In the genomic region with DNA sequence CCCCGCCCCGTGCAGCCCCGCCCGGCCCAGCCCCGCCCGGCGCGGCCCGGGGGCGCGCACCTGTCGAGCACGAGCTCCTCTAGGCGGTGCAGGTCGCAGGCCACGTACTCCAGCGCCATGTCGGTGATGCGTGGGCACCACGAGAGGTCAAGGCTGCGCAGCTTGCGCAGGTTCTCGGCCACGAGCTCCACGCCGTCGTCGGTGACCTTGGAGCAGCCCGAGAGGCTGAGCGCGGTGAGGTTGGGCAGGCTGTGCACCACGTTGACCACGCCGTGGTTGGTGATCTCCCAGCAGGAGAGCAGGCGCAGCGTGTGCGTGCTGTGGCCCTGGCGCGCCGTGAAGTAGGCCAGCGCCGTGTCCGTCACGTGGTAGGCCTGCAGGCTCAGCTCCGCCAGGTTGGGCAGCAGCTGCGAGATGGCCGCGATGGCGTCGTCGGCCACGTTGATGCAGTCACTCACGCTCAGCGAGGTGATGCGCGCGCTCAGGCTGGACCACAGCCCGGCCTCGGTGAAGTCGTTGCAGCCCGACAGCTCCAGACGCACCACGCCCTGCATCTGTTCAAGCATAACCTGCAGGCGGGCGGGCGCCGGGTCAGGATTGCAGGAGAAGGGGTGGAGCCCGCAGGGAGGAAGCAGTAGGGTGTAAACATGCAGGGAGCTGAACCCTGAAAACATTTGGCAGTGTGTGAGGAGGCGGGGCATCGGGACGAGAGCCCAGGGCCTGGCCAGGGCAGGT, we compare ENCODE assay signal across 1 cellular context.
TF ChIP-seq lines count a peak whose summit lies in the region.

No MANE protein-coding gene starts in this region.

TF ChIP-seq in GM12878, 131 proteins besides CTCF, POLR2A, EP300 and RAD21 (continued from another document):
- TF ChIP-seq, protein P1, sequence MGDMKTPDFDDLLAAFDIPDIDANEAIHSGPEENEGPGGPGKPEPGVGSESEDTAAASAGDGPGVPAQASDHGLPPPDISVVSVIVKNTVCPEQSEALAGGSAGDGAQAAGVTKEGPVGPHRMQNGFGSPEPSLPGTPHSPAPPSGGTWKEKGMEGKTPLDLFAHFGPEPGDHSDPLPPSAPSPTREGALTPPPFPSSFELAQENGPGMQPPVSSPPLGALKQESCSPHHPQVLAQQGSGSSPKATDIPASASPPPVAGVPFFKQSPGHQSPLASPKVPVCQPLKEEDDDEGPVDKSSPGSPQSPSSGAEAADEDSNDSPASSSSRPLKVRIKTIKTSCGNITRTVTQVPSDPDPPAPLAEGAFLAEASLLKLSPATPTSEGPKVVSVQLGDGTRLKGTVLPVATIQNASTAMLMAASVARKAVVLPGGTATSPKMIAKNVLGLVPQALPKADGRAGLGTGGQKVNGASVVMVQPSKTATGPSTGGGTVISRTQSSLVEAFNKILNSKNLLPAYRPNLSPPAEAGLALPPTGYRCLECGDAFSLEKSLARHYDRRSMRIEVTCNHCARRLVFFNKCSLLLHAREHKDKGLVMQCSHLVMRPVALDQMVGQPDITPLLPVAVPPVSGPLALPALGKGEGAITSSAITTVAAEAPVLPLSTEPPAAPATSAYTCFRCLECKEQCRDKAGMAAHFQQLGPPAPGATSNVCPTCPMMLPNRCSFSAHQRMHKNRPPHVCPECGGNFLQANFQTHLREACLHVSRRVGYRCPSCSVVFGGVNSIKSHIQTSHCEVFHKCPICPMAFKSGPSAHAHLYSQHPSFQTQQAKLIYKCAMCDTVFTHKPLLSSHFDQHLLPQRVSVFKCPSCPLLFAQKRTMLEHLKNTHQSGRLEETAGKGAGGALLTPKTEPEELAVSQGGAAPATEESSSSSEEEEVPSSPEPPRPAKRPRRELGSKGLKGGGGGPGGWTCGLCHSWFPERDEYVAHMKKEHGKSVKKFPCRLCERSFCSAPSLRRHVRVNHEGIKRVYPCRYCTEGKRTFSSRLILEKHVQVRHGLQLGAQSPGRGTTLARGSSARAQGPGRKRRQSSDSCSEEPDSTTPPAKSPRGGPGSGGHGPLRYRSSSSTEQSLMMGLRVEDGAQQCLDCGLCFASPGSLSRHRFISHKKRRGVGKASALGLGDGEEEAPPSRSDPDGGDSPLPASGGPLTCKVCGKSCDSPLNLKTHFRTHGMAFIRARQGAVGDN (IDR thresholded peaks at IDR 0.05) = peak; percentile 98
- TF ChIP-seq PAX8 (IDR thresholded peaks at IDR 0.05) = no peak
- peak; percentile 83 for TF ChIP-seq BACH1 (IDR thresholded peaks at IDR 0.05; ENCODE audit: borderline replicate concordance)
- TF ChIP-seq, protein P2, sequence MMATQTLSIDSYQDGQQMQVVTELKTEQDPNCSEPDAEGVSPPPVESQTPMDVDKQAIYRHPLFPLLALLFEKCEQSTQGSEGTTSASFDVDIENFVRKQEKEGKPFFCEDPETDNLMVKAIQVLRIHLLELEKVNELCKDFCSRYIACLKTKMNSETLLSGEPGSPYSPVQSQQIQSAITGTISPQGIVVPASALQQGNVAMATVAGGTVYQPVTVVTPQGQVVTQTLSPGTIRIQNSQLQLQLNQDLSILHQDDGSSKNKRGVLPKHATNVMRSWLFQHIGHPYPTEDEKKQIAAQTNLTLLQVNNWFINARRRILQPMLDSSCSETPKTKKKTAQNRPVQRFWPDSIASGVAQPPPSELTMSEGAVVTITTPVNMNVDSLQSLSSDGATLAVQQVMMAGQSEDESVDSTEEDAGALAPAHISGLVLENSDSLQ (IDR thresholded peaks at IDR 0.05) = peak; percentile 79
- TF ChIP-seq MEF2A (IDR thresholded peaks at IDR 0.05; ENCODE audit: insufficient read depth, low read depth, low read length) = no peak
- TF ChIP-seq, protein P3, sequence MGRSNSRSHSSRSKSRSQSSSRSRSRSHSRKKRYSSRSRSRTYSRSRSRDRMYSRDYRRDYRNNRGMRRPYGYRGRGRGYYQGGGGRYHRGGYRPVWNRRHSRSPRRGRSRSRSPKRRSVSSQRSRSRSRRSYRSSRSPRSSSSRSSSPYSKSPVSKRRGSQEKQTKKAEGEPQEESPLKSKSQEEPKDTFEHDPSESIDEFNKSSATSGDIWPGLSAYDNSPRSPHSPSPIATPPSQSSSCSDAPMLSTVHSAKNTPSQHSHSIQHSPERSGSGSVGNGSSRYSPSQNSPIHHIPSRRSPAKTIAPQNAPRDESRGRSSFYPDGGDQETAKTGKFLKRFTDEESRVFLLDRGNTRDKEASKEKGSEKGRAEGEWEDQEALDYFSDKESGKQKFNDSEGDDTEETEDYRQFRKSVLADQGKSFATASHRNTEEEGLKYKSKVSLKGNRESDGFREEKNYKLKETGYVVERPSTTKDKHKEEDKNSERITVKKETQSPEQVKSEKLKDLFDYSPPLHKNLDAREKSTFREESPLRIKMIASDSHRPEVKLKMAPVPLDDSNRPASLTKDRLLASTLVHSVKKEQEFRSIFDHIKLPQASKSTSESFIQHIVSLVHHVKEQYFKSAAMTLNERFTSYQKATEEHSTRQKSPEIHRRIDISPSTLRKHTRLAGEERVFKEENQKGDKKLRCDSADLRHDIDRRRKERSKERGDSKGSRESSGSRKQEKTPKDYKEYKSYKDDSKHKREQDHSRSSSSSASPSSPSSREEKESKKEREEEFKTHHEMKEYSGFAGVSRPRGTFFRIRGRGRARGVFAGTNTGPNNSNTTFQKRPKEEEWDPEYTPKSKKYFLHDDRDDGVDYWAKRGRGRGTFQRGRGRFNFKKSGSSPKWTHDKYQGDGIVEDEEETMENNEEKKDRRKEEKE (IDR thresholded peaks at IDR 0.05) = no peak
- TF ChIP-seq POU2F2 (IDR thresholded peaks at IDR 0.05; ENCODE audit: borderline replicate concordance, low read depth, low read length) = no peak
- peak; percentile 79 for TF ChIP-seq DPF2 (IDR thresholded peaks at IDR 0.05)
- TF ChIP-seq NFXL1 (IDR thresholded peaks at IDR 0.05; ENCODE audit: borderline replicate concordance) = no peak
- TF ChIP-seq, protein P4, sequence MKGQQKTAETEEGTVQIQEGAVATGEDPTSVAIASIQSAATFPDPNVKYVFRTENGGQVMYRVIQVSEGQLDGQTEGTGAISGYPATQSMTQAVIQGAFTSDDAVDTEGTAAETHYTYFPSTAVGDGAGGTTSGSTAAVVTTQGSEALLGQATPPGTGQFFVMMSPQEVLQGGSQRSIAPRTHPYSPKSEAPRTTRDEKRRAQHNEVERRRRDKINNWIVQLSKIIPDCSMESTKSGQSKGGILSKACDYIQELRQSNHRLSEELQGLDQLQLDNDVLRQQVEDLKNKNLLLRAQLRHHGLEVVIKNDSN (IDR thresholded peaks at IDR 0.05; ENCODE audit: borderline replicate concordance, extremely low read length, insufficient read depth, low read depth, low read length) = peak; percentile 78
- TF ChIP-seq MXI1 (IDR thresholded peaks at IDR 0.05; ENCODE audit: low read depth, low read length) = peak; percentile 78; the same call in 1 of the 2 replicates
- TF ChIP-seq NR2F1 (conservative IDR thresholded peaks at IDR 0.05) = peak; percentile 94
- no peak for TF ChIP-seq ZNF274 (IDR thresholded peaks at IDR 0.05; ENCODE audit: insufficient read depth, insufficient read length)
- no peak for TF ChIP-seq CHD1 (IDR thresholded peaks at IDR 0.05; ENCODE audit: low read depth, low read length)
- TF ChIP-seq SMAD1 (IDR thresholded peaks at IDR 0.05; ENCODE audit: low read depth, partially characterized antibody) = no peak
- TF ChIP-seq GABPA (IDR thresholded peaks at IDR 0.05; ENCODE audit: low read depth) = no peak
- peak; percentile 90 for TF ChIP-seq LARP7 (IDR thresholded peaks at IDR 0.05)
- 0 out of 2 replicates have a peak, but pooled peaks have one; percentile 49 for TF ChIP-seq ZNF207 (IDR thresholded peaks at IDR 0.05; ENCODE audit: borderline replicate concordance)
- no peak for TF ChIP-seq SMAD5 (IDR thresholded peaks at IDR 0.05; ENCODE audit: low read depth)
- 0 out of 2 replicates have a peak, but pooled peaks have one; percentile 54 for TF ChIP-seq NBN (IDR thresholded peaks at IDR 0.05)
- no peak for TF ChIP-seq TCF7 (IDR thresholded peaks at IDR 0.05; ENCODE audit: borderline replicate concordance)
- peak; percentile 73 for TF ChIP-seq IKZF1 (conservative IDR thresholded peaks at IDR 0.05)
- peak in 1 of 2 experiments; percentile 71; a peak in 2 of 4 replicates for TF ChIP-seq BHLHE40 (IDR thresholded peaks at IDR 0.05; ENCODE audit: borderline replicate concordance in 1 of 2, low read depth in 2 of 2, low read length in 1 of 2)
- TF ChIP-seq NFYA (IDR thresholded peaks at IDR 0.05; ENCODE audit: borderline replicate concordance, low read depth, low read length) = no peak
- TF ChIP-seq SIN3A (IDR thresholded peaks at IDR 0.05; ENCODE audit: low read depth, low read length) = 0 out of 2 replicates have a peak, but pooled peaks have one; percentile 27
